Comparison of ENCODE assay signal across 1 cellular context in genomic region chr19:48445256-48445605, GRCh38.
TF ChIP-seq lines count a peak whose summit lies in the region.

No MANE protein-coding gene starts in this region.

TF ChIP-seq in neural cell, 6 proteins besides CTCF, POLR2A, EP300 and RAD21 (continued from another document):
- no peak for TF ChIP-seq TAF1 (IDR thresholded peaks at IDR 0.05; ENCODE audit: low read depth)
